Comparison of ENCODE assay signal across 1 cellular context in the genomic region with DNA sequence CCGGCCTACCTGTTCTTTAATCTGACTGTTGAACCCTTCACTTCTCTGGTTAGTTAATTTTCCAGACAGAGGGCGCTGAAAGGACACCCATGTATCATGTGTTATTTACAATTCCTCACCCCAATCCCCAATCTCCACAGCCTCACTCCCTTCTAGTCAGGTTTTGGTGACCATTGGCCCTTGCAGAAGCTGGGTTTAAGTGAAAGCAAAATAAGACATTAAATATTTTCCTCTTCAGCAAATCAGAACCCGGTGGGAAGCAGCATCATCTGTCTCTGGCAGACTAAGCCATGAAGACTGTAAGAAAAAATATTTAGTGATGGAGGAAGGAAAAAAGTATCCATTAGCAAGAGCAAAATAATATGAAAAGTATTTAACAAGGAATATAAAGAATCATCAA.
TF ChIP-seq lines count a peak whose summit lies in the region.

No MANE protein-coding gene starts in this region.

TF ChIP-seq in SK-N-SH, 30 proteins besides CTCF, POLR2A, EP300 and RAD21 (continued from another document):
- TF ChIP-seq CHD2 (IDR thresholded peaks at IDR 0.05; ENCODE audit: low read length, partially characterized antibody): no peak
- TF ChIP-seq YY1 (IDR thresholded peaks at IDR 0.05; ENCODE audit: low read depth): no peak
- TF ChIP-seq, protein P1, sequence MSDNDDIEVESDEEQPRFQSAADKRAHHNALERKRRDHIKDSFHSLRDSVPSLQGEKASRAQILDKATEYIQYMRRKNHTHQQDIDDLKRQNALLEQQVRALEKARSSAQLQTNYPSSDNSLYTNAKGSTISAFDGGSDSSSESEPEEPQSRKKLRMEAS (IDR thresholded peaks at IDR 0.05; ENCODE audit: low read depth): no peak
- no peak for TF ChIP-seq JUND (IDR thresholded peaks at IDR 0.05)
- no peak for TF ChIP-seq POLR2AphosphoS5 (IDR thresholded peaks at IDR 0.05; ENCODE audit: low read depth, low read length)
- no peak for TF ChIP-seq GABPA (IDR thresholded peaks at IDR 0.05; ENCODE audit: low read depth)
- no peak for TF ChIP-seq SIN3A (IDR thresholded peaks at IDR 0.05; ENCODE audit: borderline replicate concordance, low read depth, low read length)
- TF ChIP-seq FOXJ3 (CRISPR knock-in tag; IDR thresholded peaks at IDR 0.05): no peak
- no peak for TF ChIP-seq MXI1 (IDR thresholded peaks at IDR 0.05; ENCODE audit: low read depth, low read length)
- TF ChIP-seq, protein P2, sequence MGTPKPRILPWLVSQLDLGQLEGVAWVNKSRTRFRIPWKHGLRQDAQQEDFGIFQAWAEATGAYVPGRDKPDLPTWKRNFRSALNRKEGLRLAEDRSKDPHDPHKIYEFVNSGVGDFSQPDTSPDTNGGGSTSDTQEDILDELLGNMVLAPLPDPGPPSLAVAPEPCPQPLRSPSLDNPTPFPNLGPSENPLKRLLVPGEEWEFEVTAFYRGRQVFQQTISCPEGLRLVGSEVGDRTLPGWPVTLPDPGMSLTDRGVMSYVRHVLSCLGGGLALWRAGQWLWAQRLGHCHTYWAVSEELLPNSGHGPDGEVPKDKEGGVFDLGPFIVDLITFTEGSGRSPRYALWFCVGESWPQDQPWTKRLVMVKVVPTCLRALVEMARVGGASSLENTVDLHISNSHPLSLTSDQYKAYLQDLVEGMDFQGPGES (IDR thresholded peaks at IDR 0.05; ENCODE audit: low read depth, low read length): no peak
- TF ChIP-seq, protein P3, sequence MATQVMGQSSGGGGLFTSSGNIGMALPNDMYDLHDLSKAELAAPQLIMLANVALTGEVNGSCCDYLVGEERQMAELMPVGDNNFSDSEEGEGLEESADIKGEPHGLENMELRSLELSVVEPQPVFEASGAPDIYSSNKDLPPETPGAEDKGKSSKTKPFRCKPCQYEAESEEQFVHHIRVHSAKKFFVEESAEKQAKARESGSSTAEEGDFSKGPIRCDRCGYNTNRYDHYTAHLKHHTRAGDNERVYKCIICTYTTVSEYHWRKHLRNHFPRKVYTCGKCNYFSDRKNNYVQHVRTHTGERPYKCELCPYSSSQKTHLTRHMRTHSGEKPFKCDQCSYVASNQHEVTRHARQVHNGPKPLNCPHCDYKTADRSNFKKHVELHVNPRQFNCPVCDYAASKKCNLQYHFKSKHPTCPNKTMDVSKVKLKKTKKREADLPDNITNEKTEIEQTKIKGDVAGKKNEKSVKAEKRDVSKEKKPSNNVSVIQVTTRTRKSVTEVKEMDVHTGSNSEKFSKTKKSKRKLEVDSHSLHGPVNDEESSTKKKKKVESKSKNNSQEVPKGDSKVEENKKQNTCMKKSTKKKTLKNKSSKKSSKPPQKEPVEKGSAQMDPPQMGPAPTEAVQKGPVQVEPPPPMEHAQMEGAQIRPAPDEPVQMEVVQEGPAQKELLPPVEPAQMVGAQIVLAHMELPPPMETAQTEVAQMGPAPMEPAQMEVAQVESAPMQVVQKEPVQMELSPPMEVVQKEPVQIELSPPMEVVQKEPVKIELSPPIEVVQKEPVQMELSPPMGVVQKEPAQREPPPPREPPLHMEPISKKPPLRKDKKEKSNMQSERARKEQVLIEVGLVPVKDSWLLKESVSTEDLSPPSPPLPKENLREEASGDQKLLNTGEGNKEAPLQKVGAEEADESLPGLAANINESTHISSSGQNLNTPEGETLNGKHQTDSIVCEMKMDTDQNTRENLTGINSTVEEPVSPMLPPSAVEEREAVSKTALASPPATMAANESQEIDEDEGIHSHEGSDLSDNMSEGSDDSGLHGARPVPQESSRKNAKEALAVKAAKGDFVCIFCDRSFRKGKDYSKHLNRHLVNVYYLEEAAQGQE (IDR thresholded peaks at IDR 0.05; ENCODE audit: low read depth, low read length): no peak
- TF ChIP-seq SMC3 (IDR thresholded peaks at IDR 0.05; ENCODE audit: low read depth, low read length): no peak
- TF ChIP-seq TEAD4 (IDR thresholded peaks at IDR 0.05; ENCODE audit: borderline replicate concordance, insufficient read depth): no peak
- no peak for TF ChIP-seq FOSL2 (IDR thresholded peaks at IDR 0.05; ENCODE audit: borderline replicate concordance, low read depth)
- TF ChIP-seq FOXM1 (IDR thresholded peaks at IDR 0.05; ENCODE audit: low read depth): no peak
TF ChIP-seq in SK-N-SH: peak in this region for 0.
